1 cellular context compared by ENCODE assay signal in the genomic region with DNA sequence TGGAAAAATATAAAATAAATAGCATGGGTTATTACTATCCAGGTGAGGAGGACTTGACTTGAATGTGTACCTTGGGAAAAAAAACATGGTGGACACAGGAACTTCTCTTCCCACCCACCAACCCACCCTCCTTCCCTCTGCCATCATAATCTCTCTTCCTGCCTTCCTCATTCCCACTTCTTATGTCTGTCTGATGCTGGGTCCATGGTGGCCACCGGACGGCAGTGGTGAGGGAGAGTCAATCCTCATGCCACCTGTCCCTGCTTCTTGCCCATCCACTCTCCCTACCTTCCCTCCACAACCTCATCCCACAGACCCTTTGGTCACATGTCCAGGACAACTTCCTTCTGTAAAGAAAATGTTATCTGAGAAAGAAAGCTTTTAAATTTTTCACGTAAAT.
TF ChIP-seq lines count a peak whose summit lies in the region.

No MANE protein-coding gene starts in this region.

TF ChIP-seq in K562, 482 proteins besides CTCF, POLR2A, EP300 and RAD21 (continued from another document):
- TF ChIP-seq, protein P1, sequence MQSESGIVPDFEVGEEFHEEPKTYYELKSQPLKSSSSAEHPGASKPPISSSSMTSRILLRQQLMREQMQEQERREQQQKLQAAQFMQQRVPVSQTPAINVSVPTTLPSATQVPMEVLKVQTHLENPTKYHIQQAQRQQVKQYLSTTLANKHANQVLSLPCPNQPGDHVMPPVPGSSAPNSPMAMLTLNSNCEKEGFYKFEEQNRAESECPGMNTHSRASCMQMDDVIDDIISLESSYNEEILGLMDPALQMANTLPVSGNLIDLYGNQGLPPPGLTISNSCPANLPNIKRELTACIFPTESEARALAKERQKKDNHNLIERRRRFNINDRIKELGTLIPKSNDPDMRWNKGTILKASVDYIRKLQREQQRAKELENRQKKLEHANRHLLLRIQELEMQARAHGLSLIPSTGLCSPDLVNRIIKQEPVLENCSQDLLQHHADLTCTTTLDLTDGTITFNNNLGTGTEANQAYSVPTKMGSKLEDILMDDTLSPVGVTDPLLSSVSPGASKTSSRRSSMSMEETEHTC (IDR thresholded peaks at IDR 0.05), result no peak
- TF ChIP-seq SMARCA4 (IDR thresholded peaks at IDR 0.05), result no peak
- no peak for TF ChIP-seq RFX1 (IDR thresholded peaks at IDR 0.05)
- no peak for TF ChIP-seq KLF16 (IDR thresholded peaks at IDR 0.05)
- no peak for TF ChIP-seq SRSF7 (optimal IDR thresholded peaks at IDR 0.05; ENCODE audit: low read depth, low read length)
- TF ChIP-seq ZNF586 (CRISPR knock-in tag; conservative IDR thresholded peaks at IDR 0.05), result no peak
- no peak for TF ChIP-seq CHAMP1 (IDR thresholded peaks at IDR 0.05)
- no peak for TF ChIP-seq CSDE1 (IDR thresholded peaks at IDR 0.05)
- TF ChIP-seq POLR2B (IDR thresholded peaks at IDR 0.05; ENCODE audit: low read depth, partially characterized antibody), result no peak
